ENCODE assay signal across 22 cellular contexts in genomic region chr5:9382511-9382910, GRCh38.
DNase-seq lines count a peak whose midpoint lies in the region; ATAC-seq, FAIRE-seq and TF ChIP-seq lines count a peak whose summit lies in the region.
"Had no signal": no experiment of that assay in that cellular context is flagged by ENCODE, and none has a peak within 500 bp of the region (broad histone marks: within the 10 kb centered on the region; RNA-seq: fewer than 3 reads in every experiment).

No MANE protein-coding gene starts in this region.

- no peaks in the 10 kb centered on the region for H3K36me3 ChIP-seq in PC-3 (ENCODE audit: low read depth, low read length)
- H3K36me3 ChIP-seq in bronchial epithelial cell (ENCODE audit: control insufficient read depth, insufficient read depth, low read length), result no peaks in the 10 kb centered on the region
- no peaks in the 10 kb centered on the region for H3K36me3 ChIP-seq in pancreas
- H3K36me3 ChIP-seq: BE2C, BLaER1 had no signal

- no peaks in the 10 kb centered on the region for H3K79me2 ChIP-seq in PC-3 (ENCODE audit: low read length)

- no peak overlapping the region for H3K9ac ChIP-seq in PC-3 (ENCODE audit: low read length)
- H3K9ac ChIP-seq: BLaER1 had no signal

- BruUV-seq in PC-3 (replicated peaks; lab: Mats Ljungman, UMichigan), result no TSS peak

- POLR2A ChIA-PET in PC-3 (lab: Charles Lee; ENCODE audit: unreplicated experiment), result no interaction called here

- DNase-seq in PC-3 (peak; percentile 50), bronchial epithelial cell (ENCODE audit: low read depth) (peak; percentile 75), pancreas (no peak), DMS114 treated with DMSO at 0.1 percent for 48 hours (lab: John Stamatoyannopoulos, UW; ENCODE audit: unreplicated experiment) (no peak), kidney glomerular epithelial cell (lab: John Stamatoyannopoulos, UW) (no peak)
- DNase-seq: 8988T; ACHN; BE2C; C1 segment of cervical spinal cord; CD4-positive, alpha-beta memory T cell; CD4-positive, CD25-positive, alpha-beta regulatory T cell; CD8-positive, alpha-beta memory T cell; COR-L47; DMS 273 treated with DMSO at 0.1 percent for 48 hours; DMS79 treated with DMSO at 0.1 percent for 48 hours; GF-D8 had no signal

- peak overlapping the region; percentile 9; the same call in 1 of the 2 replicates for H3K4me2 ChIP-seq in PC-3 (ENCODE audit: low read length)
- H3K4me2 ChIP-seq: BLaER1 had no signal

- 54 to 69% methylated on average over 1 of the region's 1 CpG for WGBS in pancreas, 2 donors

- H2AFZ ChIP-seq in PC-3 (ENCODE audit: low read length), result no peak overlapping the region

- no peaks in the 10 kb centered on the region for H3K9me2 ChIP-seq in PC-3 (replicated peaks; ENCODE audit: low read length)

- ATAC-seq in PC-3 (no peak), pancreas (peak in 3 of 4 donors; percentile 37 to 45 (median 37)), HG03565 (IDR thresholded peaks at IDR 0.05; ENCODE audit: unreplicated experiment) (no peak)

- intact Hi-C loops in PC-3 (cut with micrococcal nuclease) (loop anchor here (5.0 kb wide), 1 partner anchor 115 kb away; no protein-coding TSS in a partner anchor), pancreas (cut with DNase I) (no loop called here)

- H3K27ac ChIP-seq in PC-3 (ENCODE audit: low read length) (no peak overlapping the region), pancreas (no peak overlapping the region)
- H3K27ac ChIP-seq: BLaER1 had no signal

- H3K27me3 ChIP-seq in PC-3 (ENCODE audit: low read length), result no peaks in the 10 kb centered on the region
- no peaks in the 10 kb centered on the region for H3K27me3 ChIP-seq in bronchial epithelial cell (ENCODE audit: control insufficient read depth, insufficient read depth, low read length)
- H3K27me3 ChIP-seq in pancreas, result no peaks in the 10 kb centered on the region
- H3K27me3 ChIP-seq: BE2C, BLaER1 had no signal

- CTCF ChIA-PET in PC-3 (lab: Charles Lee), result no interaction called here

- H3K4me1 ChIP-seq in PC-3 (ENCODE audit: insufficient read depth, low read length) (peaks cover 53% of the 10 kb centered on the region), pancreas (peaks cover 0 to under 1% (median 0%) of the 10 kb centered on the region in 3 donors)
- H3K4me1 ChIP-seq: BE2C, BLaER1 had no signal

- H3K9me3 ChIP-seq in PC-3 (ENCODE audit: low read length) (no peaks in the 10 kb centered on the region), pancreas (no peaks in the 10 kb centered on the region)
- H3K9me3 ChIP-seq: BE2C, BLaER1 had no signal

- FAIRE-seq in bronchial epithelial cell (lab: Jason Lieb, UNC) (no peak), pancreas (lab: Jason Lieb, UNC) (no peak)
- FAIRE-seq: A204.1, G401.6, GM12891, GM19239 had no signal

- H3K4me3 ChIP-seq in PC-3 (ENCODE audit: low read length) (no peak overlapping the region), bronchial epithelial cell (ENCODE audit: low read depth, low read length) (no peak overlapping the region), pancreas (no peak overlapping the region)
- H3K4me3 ChIP-seq: BLaER1 had no signal

- peaks cover 4% of the 10 kb centered on the region for H3F3A ChIP-seq in PC-3 (ENCODE audit: low read length, unreplicated experiment)

- TF ChIP-seq CTCF in PC-3 (conservative IDR thresholded peaks at IDR 0.05; ENCODE audit: low read depth, low read length) (no peak), bronchial epithelial cell (IDR thresholded peaks at IDR 0.05; ENCODE audit: insufficient read depth, low read length, severe bottlenecking) (no peak), pancreas (IDR thresholded peaks at IDR 0.05) (no peak)

- H4K20me1 ChIP-seq in PC-3 (ENCODE audit: low read length), result no peaks in the 10 kb centered on the region
- H4K20me1 ChIP-seq: BLaER1 had no signal

Comparison
In these comparisons a context has a peak if more than half of its experiments do, and no peak if none do; other contexts are left out.
1. ATAC-seq: peak in pancreas (3 of 4); none in PC-3 (single experiment) and HG03565 (single experiment).
2. DNase-seq: peak in PC-3 (single experiment) and bronchial epithelial cell (single experiment); none in pancreas (0 of 6), DMS114 treated with DMSO at 0.1 percent for 48 hours (single experiment) and kidney glomerular epithelial cell (single experiment).